In genomic region chr2:47346669-47347068, GRCh38 we compare ENCODE assay signal across 1 cellular context.
TF ChIP-seq lines count a peak whose summit lies in the region.

No MANE protein-coding gene starts in this region.

TF ChIP-seq in GM23338, 12 proteins besides CTCF, POLR2A, EP300 and RAD21 (continued from another document):
- TF ChIP-seq ZNF462 (CRISPR knock-in tag; IDR thresholded peaks at IDR 0.05), result no peak
- no peak for TF ChIP-seq REST (IDR thresholded peaks at IDR 0.05; ENCODE audit: unreplicated experiment)
- TF ChIP-seq NANOG (IDR thresholded peaks at IDR 0.05; ENCODE audit: borderline replicate concordance), result no peak
- no peak for TF ChIP-seq JUNB (IDR thresholded peaks at IDR 0.05; ENCODE audit: unreplicated experiment)
- TF ChIP-seq ZNF114 (CRISPR knock-in tag; IDR thresholded peaks at IDR 0.05), result no peak
- no peak for TF ChIP-seq CREB1 (CRISPR knock-in tag; IDR thresholded peaks at IDR 0.05; ENCODE audit: low read depth)
- TF ChIP-seq STAT1 (IDR thresholded peaks at IDR 0.05; ENCODE audit: unreplicated experiment), result no peak
- no peak for TF ChIP-seq EZH2 (IDR thresholded peaks at IDR 0.05; ENCODE audit: low read depth, unreplicated experiment)
- no peak for TF ChIP-seq EZH2phosphoT487 (IDR thresholded peaks at IDR 0.05; ENCODE audit: unreplicated experiment)
TF ChIP-seq in GM23338: peak in this region for 0.
